1 cellular context compared by ENCODE assay signal in the genomic region with DNA sequence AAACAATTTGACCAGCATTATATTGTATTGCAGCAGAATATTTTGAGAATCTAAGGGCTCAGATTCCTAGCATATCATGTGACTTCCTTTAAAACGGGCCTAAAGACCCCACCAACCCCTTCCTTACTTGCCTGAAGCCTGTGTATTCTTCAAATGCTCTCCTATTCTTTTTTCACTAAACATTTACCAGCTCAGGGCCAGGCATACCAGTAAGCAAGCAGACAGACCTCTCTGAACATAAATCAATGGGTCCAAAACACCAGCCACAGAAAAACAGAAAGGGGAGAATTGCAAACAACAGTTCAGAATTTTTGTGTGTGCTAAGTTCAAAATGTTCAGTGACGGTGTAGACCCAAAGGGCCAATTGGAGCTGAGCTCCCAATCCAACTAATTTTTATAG.
TF ChIP-seq lines count a peak whose summit lies in the region.

No MANE protein-coding gene starts in this region.

TF ChIP-seq in HepG2, 621 proteins besides CTCF, POLR2A, EP300 and RAD21 (continued from another document):
- TF ChIP-seq, protein P1, sequence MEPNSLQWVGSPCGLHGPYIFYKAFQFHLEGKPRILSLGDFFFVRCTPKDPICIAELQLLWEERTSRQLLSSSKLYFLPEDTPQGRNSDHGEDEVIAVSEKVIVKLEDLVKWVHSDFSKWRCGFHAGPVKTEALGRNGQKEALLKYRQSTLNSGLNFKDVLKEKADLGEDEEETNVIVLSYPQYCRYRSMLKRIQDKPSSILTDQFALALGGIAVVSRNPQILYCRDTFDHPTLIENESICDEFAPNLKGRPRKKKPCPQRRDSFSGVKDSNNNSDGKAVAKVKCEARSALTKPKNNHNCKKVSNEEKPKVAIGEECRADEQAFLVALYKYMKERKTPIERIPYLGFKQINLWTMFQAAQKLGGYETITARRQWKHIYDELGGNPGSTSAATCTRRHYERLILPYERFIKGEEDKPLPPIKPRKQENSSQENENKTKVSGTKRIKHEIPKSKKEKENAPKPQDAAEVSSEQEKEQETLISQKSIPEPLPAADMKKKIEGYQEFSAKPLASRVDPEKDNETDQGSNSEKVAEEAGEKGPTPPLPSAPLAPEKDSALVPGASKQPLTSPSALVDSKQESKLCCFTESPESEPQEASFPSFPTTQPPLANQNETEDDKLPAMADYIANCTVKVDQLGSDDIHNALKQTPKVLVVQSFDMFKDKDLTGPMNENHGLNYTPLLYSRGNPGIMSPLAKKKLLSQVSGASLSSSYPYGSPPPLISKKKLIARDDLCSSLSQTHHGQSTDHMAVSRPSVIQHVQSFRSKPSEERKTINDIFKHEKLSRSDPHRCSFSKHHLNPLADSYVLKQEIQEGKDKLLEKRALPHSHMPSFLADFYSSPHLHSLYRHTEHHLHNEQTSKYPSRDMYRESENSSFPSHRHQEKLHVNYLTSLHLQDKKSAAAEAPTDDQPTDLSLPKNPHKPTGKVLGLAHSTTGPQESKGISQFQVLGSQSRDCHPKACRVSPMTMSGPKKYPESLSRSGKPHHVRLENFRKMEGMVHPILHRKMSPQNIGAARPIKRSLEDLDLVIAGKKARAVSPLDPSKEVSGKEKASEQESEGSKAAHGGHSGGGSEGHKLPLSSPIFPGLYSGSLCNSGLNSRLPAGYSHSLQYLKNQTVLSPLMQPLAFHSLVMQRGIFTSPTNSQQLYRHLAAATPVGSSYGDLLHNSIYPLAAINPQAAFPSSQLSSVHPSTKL (CRISPR knock-in tag; IDR thresholded peaks at IDR 0.05), result peak; percentile 61
- TF ChIP-seq FOXP1 (IDR thresholded peaks at IDR 0.05), result no peak
- peak; percentile 53; the same call in 1 of the 2 replicates for TF ChIP-seq FOXP1 (CRISPR knock-in tag; IDR thresholded peaks at IDR 0.05)
- TF ChIP-seq AGO2 (optimal IDR thresholded peaks at IDR 0.05; ENCODE audit: low read depth, low read length), result no peak
- TF ChIP-seq CBX1 (IDR thresholded peaks at IDR 0.05; ENCODE audit: low read depth), result no peak
- no peak for TF ChIP-seq DPF2 (CRISPR knock-in tag; IDR thresholded peaks at IDR 0.05; ENCODE audit: borderline replicate concordance, low read depth)
- TF ChIP-seq FOXK2 (IDR thresholded peaks at IDR 0.05), result no peak
- TF ChIP-seq NFIC (IDR thresholded peaks at IDR 0.05; ENCODE audit: low read length), result no peak; the same call in 1 of the 2 replicates
- TF ChIP-seq MTF1 (CRISPR knock-in tag; IDR thresholded peaks at IDR 0.05), result no peak
- peak; percentile 84 for TF ChIP-seq ZNF629 (CRISPR knock-in tag; conservative IDR thresholded peaks at IDR 0.05)
- no peak for TF ChIP-seq ZNF674 (CRISPR knock-in tag; IDR thresholded peaks at IDR 0.05; ENCODE audit: low read depth)
- no peak for TF ChIP-seq POLR2AphosphoS2 (IDR thresholded peaks at IDR 0.05; ENCODE audit: low read depth, low read length)
- TF ChIP-seq ZMYM3 (CRISPR knock-in tag; IDR thresholded peaks at IDR 0.05), result peak; percentile 70; the same call in 1 of the 2 replicates
- TF ChIP-seq ZFYVE20 (CRISPR knock-in tag; IDR thresholded peaks at IDR 0.05; ENCODE audit: borderline replicate concordance, low read depth), result no peak
- TF ChIP-seq ZFP36L2 (CRISPR knock-in tag; IDR thresholded peaks at IDR 0.05), result no peak
- no peak; the same call in 1 of the 2 replicates for TF ChIP-seq RXRB (CRISPR knock-in tag; IDR thresholded peaks at IDR 0.05; ENCODE audit: borderline replicate concordance)
- TF ChIP-seq ZSCAN21 (CRISPR knock-in tag; IDR thresholded peaks at IDR 0.05; ENCODE audit: borderline replicate concordance), result no peak
- TF ChIP-seq, protein P2, sequence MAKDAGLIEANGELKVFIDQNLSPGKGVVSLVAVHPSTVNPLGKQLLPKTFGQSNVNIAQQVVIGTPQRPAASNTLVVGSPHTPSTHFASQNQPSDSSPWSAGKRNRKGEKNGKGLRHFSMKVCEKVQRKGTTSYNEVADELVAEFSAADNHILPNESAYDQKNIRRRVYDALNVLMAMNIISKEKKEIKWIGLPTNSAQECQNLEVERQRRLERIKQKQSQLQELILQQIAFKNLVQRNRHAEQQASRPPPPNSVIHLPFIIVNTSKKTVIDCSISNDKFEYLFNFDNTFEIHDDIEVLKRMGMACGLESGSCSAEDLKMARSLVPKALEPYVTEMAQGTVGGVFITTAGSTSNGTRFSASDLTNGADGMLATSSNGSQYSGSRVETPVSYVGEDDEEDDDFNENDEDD (CRISPR knock-in tag; IDR thresholded peaks at IDR 0.05; ENCODE audit: borderline replicate concordance), result no peak
- TF ChIP-seq TOPORS (CRISPR knock-in tag; IDR thresholded peaks at IDR 0.05), result peak; percentile 28; the same call in 1 of the 2 replicates
- no peak for TF ChIP-seq ZNF329 (CRISPR knock-in tag; IDR thresholded peaks at IDR 0.05; ENCODE audit: low read depth)
- no peak for TF ChIP-seq PAX8 (CRISPR knock-in tag; IDR thresholded peaks at IDR 0.05; ENCODE audit: borderline replicate concordance)
- TF ChIP-seq HOXA3 (CRISPR knock-in tag; IDR thresholded peaks at IDR 0.05), result 0 out of 2 replicates have a peak, but pooled peaks have one; percentile 22
- TF ChIP-seq, protein P3, sequence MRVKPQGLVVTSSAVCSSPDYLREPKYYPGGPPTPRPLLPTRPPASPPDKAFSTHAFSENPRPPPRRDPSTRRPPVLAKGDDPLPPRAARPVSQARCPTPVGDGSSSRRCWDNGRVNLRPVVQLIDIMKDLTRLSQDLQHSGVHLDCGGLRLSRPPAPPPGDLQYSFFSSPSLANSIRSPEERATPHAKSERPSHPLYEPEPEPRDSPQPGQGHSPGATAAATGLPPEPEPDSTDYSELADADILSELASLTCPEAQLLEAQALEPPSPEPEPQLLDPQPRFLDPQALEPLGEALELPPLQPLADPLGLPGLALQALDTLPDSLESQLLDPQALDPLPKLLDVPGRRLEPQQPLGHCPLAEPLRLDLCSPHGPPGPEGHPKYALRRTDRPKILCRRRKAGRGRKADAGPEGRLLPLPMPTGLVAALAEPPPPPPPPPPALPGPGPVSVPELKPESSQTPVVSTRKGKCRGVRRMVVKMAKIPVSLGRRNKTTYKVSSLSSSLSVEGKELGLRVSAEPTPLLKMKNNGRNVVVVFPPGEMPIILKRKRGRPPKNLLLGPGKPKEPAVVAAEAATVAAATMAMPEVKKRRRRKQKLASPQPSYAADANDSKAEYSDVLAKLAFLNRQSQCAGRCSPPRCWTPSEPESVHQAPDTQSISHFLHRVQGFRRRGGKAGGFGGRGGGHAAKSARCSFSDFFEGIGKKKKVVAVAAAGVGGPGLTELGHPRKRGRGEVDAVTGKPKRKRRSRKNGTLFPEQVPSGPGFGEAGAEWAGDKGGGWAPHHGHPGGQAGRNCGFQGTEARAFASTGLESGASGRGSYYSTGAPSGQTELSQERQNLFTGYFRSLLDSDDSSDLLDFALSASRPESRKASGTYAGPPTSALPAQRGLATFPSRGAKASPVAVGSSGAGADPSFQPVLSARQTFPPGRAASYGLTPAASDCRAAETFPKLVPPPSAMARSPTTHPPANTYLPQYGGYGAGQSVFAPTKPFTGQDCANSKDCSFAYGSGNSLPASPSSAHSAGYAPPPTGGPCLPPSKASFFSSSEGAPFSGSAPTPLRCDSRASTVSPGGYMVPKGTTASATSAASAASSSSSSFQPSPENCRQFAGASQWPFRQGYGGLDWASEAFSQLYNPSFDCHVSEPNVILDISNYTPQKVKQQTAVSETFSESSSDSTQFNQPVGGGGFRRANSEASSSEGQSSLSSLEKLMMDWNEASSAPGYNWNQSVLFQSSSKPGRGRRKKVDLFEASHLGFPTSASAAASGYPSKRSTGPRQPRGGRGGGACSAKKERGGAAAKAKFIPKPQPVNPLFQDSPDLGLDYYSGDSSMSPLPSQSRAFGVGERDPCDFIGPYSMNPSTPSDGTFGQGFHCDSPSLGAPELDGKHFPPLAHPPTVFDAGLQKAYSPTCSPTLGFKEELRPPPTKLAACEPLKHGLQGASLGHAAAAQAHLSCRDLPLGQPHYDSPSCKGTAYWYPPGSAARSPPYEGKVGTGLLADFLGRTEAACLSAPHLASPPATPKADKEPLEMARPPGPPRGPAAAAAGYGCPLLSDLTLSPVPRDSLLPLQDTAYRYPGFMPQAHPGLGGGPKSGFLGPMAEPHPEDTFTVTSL (CRISPR knock-in tag; IDR thresholded peaks at IDR 0.05; ENCODE audit: borderline replicate concordance), result peak; percentile 91; the same call in 1 of the 2 replicates
- TF ChIP-seq IRF2 (CRISPR knock-in tag; IDR thresholded peaks at IDR 0.05), result no peak
- TF ChIP-seq, protein P4, sequence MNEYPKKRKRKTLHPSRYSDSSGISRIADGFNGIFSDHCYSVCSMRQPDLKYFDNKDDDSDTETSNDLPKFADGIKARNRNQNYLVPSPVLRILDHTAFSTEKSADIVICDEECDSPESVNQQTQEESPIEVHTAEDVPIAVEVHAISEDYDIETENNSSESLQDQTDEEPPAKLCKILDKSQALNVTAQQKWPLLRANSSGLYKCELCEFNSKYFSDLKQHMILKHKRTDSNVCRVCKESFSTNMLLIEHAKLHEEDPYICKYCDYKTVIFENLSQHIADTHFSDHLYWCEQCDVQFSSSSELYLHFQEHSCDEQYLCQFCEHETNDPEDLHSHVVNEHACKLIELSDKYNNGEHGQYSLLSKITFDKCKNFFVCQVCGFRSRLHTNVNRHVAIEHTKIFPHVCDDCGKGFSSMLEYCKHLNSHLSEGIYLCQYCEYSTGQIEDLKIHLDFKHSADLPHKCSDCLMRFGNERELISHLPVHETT (CRISPR knock-in tag; conservative IDR thresholded peaks at IDR 0.05), result no peak
- no peak for TF ChIP-seq THAP11 (CRISPR knock-in tag; IDR thresholded peaks at IDR 0.05)
- no peak for TF ChIP-seq STAT5B (CRISPR knock-in tag; IDR thresholded peaks at IDR 0.05)
- TF ChIP-seq SAP130 (CRISPR knock-in tag; IDR thresholded peaks at IDR 0.05; ENCODE audit: low read depth), result peak; percentile 21; the same call in 1 of the 2 replicates
- no peak for TF ChIP-seq SOX13 (IDR thresholded peaks at IDR 0.05)
- peak in 1 of 2 experiments; percentile 54; a peak in 2 of 4 replicates for TF ChIP-seq SOX13 (CRISPR knock-in tag; conservative IDR thresholded peaks at IDR 0.05 in 1 of 2, IDR thresholded peaks at IDR 0.05 in 1 of 2)
- TF ChIP-seq, protein P5, sequence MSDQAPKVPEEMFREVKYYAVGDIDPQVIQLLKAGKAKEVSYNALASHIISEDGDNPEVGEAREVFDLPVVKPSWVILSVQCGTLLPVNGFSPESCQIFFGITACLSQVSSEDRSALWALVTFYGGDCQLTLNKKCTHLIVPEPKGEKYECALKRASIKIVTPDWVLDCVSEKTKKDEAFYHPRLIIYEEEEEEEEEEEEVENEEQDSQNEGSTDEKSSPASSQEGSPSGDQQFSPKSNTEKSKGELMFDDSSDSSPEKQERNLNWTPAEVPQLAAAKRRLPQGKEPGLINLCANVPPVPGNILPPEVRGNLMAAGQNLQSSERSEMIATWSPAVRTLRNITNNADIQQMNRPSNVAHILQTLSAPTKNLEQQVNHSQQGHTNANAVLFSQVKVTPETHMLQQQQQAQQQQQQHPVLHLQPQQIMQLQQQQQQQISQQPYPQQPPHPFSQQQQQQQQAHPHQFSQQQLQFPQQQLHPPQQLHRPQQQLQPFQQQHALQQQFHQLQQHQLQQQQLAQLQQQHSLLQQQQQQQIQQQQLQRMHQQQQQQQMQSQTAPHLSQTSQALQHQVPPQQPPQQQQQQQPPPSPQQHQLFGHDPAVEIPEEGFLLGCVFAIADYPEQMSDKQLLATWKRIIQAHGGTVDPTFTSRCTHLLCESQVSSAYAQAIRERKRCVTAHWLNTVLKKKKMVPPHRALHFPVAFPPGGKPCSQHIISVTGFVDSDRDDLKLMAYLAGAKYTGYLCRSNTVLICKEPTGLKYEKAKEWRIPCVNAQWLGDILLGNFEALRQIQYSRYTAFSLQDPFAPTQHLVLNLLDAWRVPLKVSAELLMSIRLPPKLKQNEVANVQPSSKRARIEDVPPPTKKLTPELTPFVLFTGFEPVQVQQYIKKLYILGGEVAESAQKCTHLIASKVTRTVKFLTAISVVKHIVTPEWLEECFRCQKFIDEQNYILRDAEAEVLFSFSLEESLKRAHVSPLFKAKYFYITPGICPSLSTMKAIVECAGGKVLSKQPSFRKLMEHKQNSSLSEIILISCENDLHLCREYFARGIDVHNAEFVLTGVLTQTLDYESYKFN (CRISPR knock-in tag; conservative IDR thresholded peaks at IDR 0.05), result peak; percentile 91
- TF ChIP-seq, protein P6, sequence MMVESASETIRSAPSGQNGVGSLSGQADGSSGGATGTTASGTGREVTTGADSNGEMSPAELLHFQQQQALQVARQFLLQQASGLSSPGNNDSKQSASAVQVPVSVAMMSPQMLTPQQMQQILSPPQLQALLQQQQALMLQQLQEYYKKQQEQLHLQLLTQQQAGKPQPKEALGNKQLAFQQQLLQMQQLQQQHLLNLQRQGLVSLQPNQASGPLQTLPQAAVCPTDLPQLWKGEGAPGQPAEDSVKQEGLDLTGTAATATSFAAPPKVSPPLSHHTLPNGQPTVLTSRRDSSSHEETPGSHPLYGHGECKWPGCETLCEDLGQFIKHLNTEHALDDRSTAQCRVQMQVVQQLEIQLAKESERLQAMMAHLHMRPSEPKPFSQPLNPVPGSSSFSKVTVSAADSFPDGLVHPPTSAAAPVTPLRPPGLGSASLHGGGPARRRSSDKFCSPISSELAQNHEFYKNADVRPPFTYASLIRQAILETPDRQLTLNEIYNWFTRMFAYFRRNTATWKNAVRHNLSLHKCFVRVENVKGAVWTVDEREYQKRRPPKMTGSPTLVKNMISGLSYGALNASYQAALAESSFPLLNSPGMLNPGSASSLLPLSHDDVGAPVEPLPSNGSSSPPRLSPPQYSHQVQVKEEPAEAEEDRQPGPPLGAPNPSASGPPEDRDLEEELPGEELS (CRISPR knock-in tag; IDR thresholded peaks at IDR 0.05), result peak; percentile 64
